Comparison of ENCODE assay signal across 15 cellular contexts in the genomic region with DNA sequence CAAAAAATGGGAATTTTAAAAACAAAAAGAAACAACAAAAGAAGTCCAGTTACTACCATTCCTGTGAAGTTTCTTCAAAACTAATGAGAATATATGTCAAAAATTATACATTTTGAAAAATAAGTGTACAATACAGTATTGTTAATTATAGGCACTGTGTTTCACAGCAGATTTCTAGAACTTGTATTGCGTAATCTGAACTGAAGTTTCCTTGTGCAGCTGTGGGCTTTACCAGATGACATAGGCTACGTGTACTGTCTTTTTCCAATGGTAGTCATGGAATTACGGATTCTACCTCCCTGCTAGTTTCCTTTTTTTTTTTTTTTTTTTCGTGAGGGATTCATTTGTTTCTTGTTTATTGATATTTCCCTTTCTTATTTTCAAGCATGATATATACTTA.
"Had no signal": no experiment of that assay in that cellular context is flagged by ENCODE, and none has a peak within 500 bp of the region (broad histone marks: within the 10 kb centered on the region; RNA-seq: fewer than 3 reads in every experiment).

No MANE protein-coding gene starts in this region.

- H2AFZ ChIP-seq: parathyroid adenoma had no signal

- H3K4me3 ChIP-seq: left lung, thyroid gland had no signal

- H3K79me2 ChIP-seq: parathyroid adenoma had no signal

- H3K36me3 ChIP-seq: brain microvascular endothelial cell, left lung, thyroid gland had no signal

- H3K27me3 ChIP-seq: brain microvascular endothelial cell, dorsolateral prefrontal cortex, left lung, thyroid gland had no signal

- H3K4me1 ChIP-seq: left lung, parathyroid adenoma, thyroid gland had no signal

- DNase-seq: activated CD4-positive, CD25-positive, alpha-beta regulatory T cell treated with anti-CD3 and anti-CD28 coated beads, Interleukin-2, amount 50 U/mL, for 72 hours; activated naive CD4-positive, alpha-beta T cell; activated naive CD8-positive, alpha-beta T cell treated with anti-CD3 and anti-CD28 coated beads, Interleukin-2, amount 10 ng/mL, durations not matched to agents 7 days and 5 days; anterior cingulate cortex; brain microvascular endothelial cell; cerebellar nuclear complex; dorsolateral prefrontal cortex; endodermal cell; left lung; naive thymus-derived CD8-positive, alpha-beta T cell; T1000; thyroid gland had no signal

- FAIRE-seq: keratinocyte had no signal

- ATAC-seq: left lung; naive thymus-derived CD8-positive, alpha-beta T cell; stimulated activated memory B cell treated with anti-CD40 and anti-IgM and Interleukin-4, amounts not matched to agents 10 μg/mL and 1 μg/mL and 100 μg/mL, for 72 hours had no signal

- H3K9me3 ChIP-seq: left lung, thyroid gland had no signal

- H3K27ac ChIP-seq: brain microvascular endothelial cell, dorsolateral prefrontal cortex, left lung, parathyroid adenoma, thyroid gland had no signal

- H3K9ac ChIP-seq: parathyroid adenoma had no signal
